In the genomic region with DNA sequence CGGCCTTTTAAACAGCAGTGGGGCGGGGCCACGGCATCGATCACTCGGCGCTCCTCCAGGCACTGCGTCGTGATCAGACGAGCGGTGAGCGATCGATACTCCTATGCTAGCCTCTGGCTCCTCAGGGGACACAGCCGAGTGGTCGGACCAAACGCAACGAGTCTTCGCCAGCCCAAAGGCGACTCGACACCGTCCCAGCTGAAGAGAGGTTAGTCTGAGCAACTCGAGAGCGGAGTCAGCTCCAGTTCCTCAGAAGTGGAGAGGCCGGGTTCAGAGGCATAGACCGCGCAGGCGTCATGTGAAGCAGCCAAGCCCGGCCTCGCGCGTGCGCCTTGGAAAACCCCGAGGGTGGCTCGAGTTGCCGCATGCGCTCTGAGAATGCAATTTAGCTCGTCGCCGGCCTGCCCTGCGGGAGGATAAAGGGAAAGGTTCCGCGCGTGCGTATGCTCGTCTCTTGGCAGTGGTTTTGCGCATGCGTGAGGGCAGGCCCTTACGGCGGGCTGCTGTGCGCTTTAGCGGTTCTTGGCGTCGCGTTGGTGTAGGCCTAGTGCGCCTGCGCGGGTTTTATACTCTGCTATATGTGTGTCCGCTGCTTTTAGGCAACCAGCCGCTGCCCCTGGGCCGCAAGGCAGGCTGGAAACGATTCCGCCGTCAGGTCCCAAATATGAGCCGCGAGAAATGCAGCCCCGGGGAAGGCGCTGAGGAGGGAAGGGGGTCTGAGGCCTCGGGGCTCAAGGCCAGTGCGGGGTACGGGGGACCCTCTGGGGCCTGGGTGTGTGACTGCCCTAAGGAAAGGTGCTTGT, we compare ENCODE assay signal across 1 cellular context.
A peak's percentile ranks its signal among the peaks of the same experiment; 100 is the strongest.
TF ChIP-seq lines count a peak whose summit lies in the region.

A gene (plus strand): TSS at position 98 of the 803 bp plus-strand sequence. CDS start 6,598 bp downstream, outside the sequence.

TF ChIP-seq in HepG2, 621 proteins besides CTCF, POLR2A, EP300 and RAD21 (continued from another document and continues in another):
- TF ChIP-seq, protein P1, sequence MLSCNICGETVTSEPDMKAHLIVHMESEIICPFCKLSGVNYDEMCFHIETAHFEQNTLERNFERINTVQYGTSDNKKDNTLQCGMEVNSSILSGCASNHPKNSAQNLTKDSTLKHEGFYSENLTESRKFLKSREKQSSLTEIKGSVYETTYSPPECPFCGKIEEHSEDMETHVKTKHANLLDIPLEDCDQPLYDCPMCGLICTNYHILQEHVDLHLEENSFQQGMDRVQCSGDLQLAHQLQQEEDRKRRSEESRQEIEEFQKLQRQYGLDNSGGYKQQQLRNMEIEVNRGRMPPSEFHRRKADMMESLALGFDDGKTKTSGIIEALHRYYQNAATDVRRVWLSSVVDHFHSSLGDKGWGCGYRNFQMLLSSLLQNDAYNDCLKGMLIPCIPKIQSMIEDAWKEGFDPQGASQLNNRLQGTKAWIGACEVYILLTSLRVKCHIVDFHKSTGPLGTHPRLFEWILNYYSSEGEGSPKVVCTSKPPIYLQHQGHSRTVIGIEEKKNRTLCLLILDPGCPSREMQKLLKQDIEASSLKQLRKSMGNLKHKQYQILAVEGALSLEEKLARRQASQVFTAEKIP (CRISPR knock-in tag; IDR thresholded peaks at IDR 0.05; ENCODE audit: borderline replicate concordance): no peak
- peak; percentile 90 for TF ChIP-seq TBX2 (CRISPR knock-in tag; IDR thresholded peaks at IDR 0.05; ENCODE audit: borderline replicate concordance)
- TF ChIP-seq NR2F2 (IDR thresholded peaks at IDR 0.05; ENCODE audit: borderline replicate concordance, low read depth): no peak; the same call in 1 of the 2 replicates
- no peak for TF ChIP-seq NPAS2 (CRISPR knock-in tag; IDR thresholded peaks at IDR 0.05; ENCODE audit: borderline replicate concordance)
- no peak for TF ChIP-seq NBN (conservative IDR thresholded peaks at IDR 0.05)
- TF ChIP-seq CBX2 (IDR thresholded peaks at IDR 0.05; ENCODE audit: low read depth, low read length): no peak
- no peak for TF ChIP-seq CBX2 (CRISPR knock-in tag; IDR thresholded peaks at IDR 0.05; ENCODE audit: low read depth)
- peak; percentile 95 for TF ChIP-seq KAT7 (CRISPR knock-in tag; IDR thresholded peaks at IDR 0.05; ENCODE audit: borderline replicate concordance)
- TF ChIP-seq, protein P2, sequence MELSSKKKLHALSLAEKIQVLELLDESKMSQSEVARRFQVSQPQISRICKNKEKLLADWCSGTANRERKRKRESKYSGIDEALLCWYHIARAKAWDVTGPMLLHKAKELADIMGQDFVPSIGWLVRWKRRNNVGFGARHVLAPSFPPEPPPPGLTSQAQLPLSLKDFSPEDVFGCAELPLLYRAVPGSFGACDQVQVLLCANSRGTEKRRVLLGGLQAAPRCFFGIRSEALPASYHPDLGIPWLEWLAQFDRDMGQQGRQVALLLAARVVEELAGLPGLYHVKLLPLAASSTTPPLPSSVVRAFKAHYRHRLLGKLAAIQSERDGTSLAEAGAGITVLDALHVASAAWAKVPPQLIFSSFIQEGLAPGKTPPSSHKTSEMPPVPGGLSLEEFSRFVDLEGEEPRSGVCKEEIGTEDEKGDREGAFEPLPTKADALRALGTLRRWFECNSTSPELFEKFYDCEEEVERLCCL (CRISPR knock-in tag; IDR thresholded peaks at IDR 0.05; ENCODE audit: borderline replicate concordance): peak; percentile 89; the same call in 1 of the 2 replicates
- no peak; the same call in 1 of the 2 replicates for TF ChIP-seq ZNF343 (CRISPR knock-in tag; IDR thresholded peaks at IDR 0.05)
- peak; percentile 98 for TF ChIP-seq ZFX (CRISPR knock-in tag; IDR thresholded peaks at IDR 0.05; ENCODE audit: low read depth)
- TF ChIP-seq, protein P3, sequence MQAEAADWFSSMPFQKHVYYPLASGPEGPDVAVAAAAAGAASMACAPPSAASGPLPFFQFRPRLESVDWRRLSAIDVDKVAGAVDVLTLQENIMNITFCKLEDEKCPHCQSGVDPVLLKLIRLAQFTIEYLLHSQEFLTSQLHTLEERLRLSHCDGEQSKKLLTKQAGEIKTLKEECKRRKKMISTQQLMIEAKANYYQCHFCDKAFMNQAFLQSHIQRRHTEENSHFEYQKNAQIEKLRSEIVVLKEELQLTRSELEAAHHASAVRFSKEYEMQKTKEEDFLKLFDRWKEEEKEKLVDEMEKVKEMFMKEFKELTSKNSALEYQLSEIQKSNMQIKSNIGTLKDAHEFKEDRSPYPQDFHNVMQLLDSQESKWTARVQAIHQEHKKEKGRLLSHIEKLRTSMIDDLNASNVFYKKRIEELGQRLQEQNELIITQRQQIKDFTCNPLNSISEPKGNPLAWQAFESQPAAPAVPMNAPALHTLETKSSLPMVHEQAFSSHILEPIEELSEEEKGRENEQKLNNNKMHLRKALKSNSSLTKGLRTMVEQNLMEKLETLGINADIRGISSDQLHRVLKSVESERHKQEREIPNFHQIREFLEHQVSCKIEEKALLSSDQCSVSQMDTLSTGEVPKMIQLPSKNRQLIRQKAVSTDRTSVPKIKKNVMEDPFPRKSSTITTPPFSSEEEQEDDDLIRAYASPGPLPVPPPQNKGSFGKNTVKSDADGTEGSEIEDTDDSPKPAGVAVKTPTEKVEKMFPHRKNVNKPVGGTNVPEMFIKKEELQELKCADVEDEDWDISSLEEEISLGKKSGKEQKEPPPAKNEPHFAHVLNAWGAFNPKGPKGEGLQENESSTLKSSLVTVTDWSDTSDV (CRISPR knock-in tag; IDR thresholded peaks at IDR 0.05): no peak
- peak; percentile 17; the same call in 1 of the 2 replicates for TF ChIP-seq ZNF333 (CRISPR knock-in tag; IDR thresholded peaks at IDR 0.05; ENCODE audit: borderline replicate concordance)
- TF ChIP-seq ZFP62 (CRISPR knock-in tag; IDR thresholded peaks at IDR 0.05): no peak
- TF ChIP-seq STAG1 (CRISPR knock-in tag; IDR thresholded peaks at IDR 0.05): peak; percentile 3
- TF ChIP-seq PCBP2 (optimal IDR thresholded peaks at IDR 0.05; ENCODE audit: low read depth, low read length, poor library complexity, severe bottlenecking): no peak
- no peak for TF ChIP-seq SMARCC2 (IDR thresholded peaks at IDR 0.05)
- peak; percentile 83 for TF ChIP-seq AGO2 (optimal IDR thresholded peaks at IDR 0.05; ENCODE audit: low read depth, low read length)
- peak; percentile 87; the same call in 1 of the 2 replicates for TF ChIP-seq MAZ (IDR thresholded peaks at IDR 0.05; ENCODE audit: borderline replicate concordance, low read depth, low read length)
- peak; percentile 96 for TF ChIP-seq MAZ (CRISPR knock-in tag; IDR thresholded peaks at IDR 0.05; ENCODE audit: low read depth)
- peak; percentile 96 for TF ChIP-seq POLR2G (IDR thresholded peaks at IDR 0.05; ENCODE audit: low read depth, low read length)
- peak; percentile 95 for TF ChIP-seq SAFB2 (CRISPR knock-in tag; IDR thresholded peaks at IDR 0.05; ENCODE audit: borderline replicate concordance, low read depth)
- TF ChIP-seq ZNF780A (CRISPR knock-in tag; IDR thresholded peaks at IDR 0.05): no peak
- peak; percentile 98 for TF ChIP-seq ZFY (CRISPR knock-in tag; IDR thresholded peaks at IDR 0.05)
- TF ChIP-seq, protein P4, sequence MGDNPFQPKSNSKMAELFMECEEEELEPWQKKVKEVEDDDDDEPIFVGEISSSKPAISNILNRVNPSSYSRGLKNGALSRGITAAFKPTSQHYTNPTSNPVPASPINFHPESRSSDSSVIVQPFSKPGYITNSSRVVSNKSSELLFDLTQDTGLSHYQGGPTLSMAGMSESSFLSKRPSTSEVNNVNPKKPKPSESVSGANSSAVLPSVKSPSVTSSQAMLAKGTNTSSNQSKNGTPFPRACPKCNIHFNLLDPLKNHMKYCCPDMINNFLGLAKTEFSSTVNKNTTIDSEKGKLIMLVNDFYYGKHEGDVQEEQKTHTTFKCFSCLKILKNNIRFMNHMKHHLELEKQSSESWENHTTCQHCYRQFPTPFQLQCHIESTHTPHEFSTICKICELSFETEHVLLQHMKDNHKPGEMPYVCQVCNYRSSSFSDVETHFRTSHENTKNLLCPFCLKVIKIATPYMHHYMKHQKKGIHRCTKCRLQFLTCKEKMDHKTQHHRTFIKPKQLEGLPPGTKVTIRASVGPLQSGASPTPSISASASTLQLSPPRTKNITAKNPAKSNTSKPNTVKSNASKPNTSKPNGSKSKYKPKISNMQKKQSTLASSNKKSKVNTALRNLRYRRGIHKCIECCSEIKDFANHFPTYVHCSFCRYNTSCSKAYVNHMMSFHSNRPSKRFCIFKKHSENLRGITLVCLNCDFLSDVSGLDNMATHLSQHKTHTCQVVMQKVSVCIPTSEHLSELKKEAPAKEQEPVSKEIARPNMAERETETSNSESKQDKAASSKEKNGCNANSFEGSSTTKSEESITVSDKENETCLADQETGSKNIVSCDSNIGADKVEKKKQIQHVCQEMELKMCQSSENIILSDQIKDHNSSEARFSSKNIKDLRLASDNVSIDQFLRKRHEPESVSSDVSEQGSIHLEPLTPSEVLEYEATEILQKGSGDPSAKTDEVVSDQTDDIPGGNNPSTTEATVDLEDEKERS (CRISPR knock-in tag; IDR thresholded peaks at IDR 0.05): peak; percentile 86; the same call in 1 of the 2 replicates
- peak; percentile 45 for TF ChIP-seq HNF4A (CRISPR knock-in tag; IDR thresholded peaks at IDR 0.05)
- TF ChIP-seq, protein P5, sequence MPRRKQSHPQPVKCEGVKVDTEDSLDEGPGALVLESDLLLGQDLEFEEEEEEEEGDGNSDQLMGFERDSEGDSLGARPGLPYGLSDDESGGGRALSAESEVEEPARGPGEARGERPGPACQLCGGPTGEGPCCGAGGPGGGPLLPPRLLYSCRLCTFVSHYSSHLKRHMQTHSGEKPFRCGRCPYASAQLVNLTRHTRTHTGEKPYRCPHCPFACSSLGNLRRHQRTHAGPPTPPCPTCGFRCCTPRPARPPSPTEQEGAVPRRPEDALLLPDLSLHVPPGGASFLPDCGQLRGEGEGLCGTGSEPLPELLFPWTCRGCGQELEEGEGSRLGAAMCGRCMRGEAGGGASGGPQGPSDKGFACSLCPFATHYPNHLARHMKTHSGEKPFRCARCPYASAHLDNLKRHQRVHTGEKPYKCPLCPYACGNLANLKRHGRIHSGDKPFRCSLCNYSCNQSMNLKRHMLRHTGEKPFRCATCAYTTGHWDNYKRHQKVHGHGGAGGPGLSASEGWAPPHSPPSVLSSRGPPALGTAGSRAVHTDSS (CRISPR knock-in tag; conservative IDR thresholded peaks at IDR 0.05): no peak
- TF ChIP-seq TRIM24 (CRISPR knock-in tag; IDR thresholded peaks at IDR 0.05): no peak
- TF ChIP-seq ZNF335 (CRISPR knock-in tag; IDR thresholded peaks at IDR 0.05): peak; percentile 66; the same call in 1 of the 2 replicates
- TF ChIP-seq, protein P6, sequence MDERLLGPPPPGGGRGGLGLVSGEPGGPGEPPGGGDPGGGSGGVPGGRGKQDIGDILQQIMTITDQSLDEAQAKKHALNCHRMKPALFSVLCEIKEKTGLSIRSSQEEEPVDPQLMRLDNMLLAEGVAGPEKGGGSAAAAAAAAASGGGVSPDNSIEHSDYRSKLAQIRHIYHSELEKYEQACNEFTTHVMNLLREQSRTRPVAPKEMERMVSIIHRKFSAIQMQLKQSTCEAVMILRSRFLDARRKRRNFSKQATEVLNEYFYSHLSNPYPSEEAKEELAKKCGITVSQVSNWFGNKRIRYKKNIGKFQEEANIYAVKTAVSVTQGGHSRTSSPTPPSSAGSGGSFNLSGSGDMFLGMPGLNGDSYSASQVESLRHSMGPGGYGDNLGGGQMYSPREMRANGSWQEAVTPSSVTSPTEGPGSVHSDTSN (CRISPR knock-in tag; IDR thresholded peaks at IDR 0.05): peak; percentile 39; the same call in 1 of the 2 replicates
- TF ChIP-seq CCDC6 (CRISPR knock-in tag; IDR thresholded peaks at IDR 0.05): no peak
- TF ChIP-seq ERF (CRISPR knock-in tag; IDR thresholded peaks at IDR 0.05): peak; percentile 76; the same call in 1 of the 2 replicates
- peak; percentile 62; the same call in 1 of the 2 replicates for TF ChIP-seq KLF11 (CRISPR knock-in tag; IDR thresholded peaks at IDR 0.05)
- TF ChIP-seq ZNF557 (CRISPR knock-in tag; IDR thresholded peaks at IDR 0.05): 0 out of 2 replicates have a peak, but pooled peaks have one; percentile 79
- no peak for TF ChIP-seq ZFAT (CRISPR knock-in tag; conservative IDR thresholded peaks at IDR 0.05)
- peak; percentile 93 for TF ChIP-seq ZSCAN31 (CRISPR knock-in tag; IDR thresholded peaks at IDR 0.05; ENCODE audit: low read depth)
- no peak for TF ChIP-seq ZFP36 (IDR thresholded peaks at IDR 0.05; ENCODE audit: borderline replicate concordance, low read depth, low read length, partially characterized antibody)
- TF ChIP-seq FOXM1 (CRISPR knock-in tag; IDR thresholded peaks at IDR 0.05): 0 out of 2 replicates have a peak, but pooled peaks have one; percentile 28
- no peak for TF ChIP-seq TAF15 (IDR thresholded peaks at IDR 0.05; ENCODE audit: low read depth, low read length, poor library complexity, severe bottlenecking)
- TF ChIP-seq ZNF260 (CRISPR knock-in tag; IDR thresholded peaks at IDR 0.05; ENCODE audit: borderline replicate concordance, low read depth): no peak; the same call in 1 of the 2 replicates
- no peak for TF ChIP-seq ZNF224 (CRISPR knock-in tag; IDR thresholded peaks at IDR 0.05)
- peak; percentile 77 for TF ChIP-seq MED1 (CRISPR knock-in tag; IDR thresholded peaks at IDR 0.05)
- TF ChIP-seq, protein P7, sequence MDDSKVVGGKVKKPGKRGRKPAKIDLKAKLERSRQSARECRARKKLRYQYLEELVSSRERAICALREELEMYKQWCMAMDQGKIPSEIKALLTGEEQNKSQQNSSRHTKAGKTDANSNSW (CRISPR knock-in tag; IDR thresholded peaks at IDR 0.05; ENCODE audit: borderline replicate concordance): 0 out of 2 replicates have a peak, but pooled peaks have one; percentile 56
- no peak for TF ChIP-seq ZNF878 (CRISPR knock-in tag; IDR thresholded peaks at IDR 0.05)
- TF ChIP-seq, protein P8, sequence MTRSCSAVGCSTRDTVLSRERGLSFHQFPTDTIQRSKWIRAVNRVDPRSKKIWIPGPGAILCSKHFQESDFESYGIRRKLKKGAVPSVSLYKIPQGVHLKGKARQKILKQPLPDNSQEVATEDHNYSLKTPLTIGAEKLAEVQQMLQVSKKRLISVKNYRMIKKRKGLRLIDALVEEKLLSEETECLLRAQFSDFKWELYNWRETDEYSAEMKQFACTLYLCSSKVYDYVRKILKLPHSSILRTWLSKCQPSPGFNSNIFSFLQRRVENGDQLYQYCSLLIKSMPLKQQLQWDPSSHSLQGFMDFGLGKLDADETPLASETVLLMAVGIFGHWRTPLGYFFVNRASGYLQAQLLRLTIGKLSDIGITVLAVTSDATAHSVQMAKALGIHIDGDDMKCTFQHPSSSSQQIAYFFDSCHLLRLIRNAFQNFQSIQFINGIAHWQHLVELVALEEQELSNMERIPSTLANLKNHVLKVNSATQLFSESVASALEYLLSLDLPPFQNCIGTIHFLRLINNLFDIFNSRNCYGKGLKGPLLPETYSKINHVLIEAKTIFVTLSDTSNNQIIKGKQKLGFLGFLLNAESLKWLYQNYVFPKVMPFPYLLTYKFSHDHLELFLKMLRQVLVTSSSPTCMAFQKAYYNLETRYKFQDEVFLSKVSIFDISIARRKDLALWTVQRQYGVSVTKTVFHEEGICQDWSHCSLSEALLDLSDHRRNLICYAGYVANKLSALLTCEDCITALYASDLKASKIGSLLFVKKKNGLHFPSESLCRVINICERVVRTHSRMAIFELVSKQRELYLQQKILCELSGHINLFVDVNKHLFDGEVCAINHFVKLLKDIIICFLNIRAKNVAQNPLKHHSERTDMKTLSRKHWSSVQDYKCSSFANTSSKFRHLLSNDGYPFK (CRISPR knock-in tag; IDR thresholded peaks at IDR 0.05; ENCODE audit: borderline replicate concordance): peak; percentile 91; the same call in 1 of the 2 replicates
- no peak; the same call in none of the 2 replicates for TF ChIP-seq TP53 (CRISPR knock-in tag; conservative IDR thresholded peaks at IDR 0.05)
- TF ChIP-seq SIX1 (CRISPR knock-in tag; IDR thresholded peaks at IDR 0.05; ENCODE audit: borderline replicate concordance): peak; percentile 52; the same call in 1 of the 2 replicates
- TF ChIP-seq, protein P9, sequence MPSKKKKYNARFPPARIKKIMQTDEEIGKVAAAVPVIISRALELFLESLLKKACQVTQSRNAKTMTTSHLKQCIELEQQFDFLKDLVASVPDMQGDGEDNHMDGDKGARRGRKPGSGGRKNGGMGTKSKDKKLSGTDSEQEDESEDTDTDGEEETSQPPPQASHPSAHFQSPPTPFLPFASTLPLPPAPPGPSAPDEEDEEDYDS (CRISPR knock-in tag; IDR thresholded peaks at IDR 0.05): peak; percentile 86
- TF ChIP-seq PHF8 (CRISPR knock-in tag; IDR thresholded peaks at IDR 0.05): peak; percentile 97
